Comparison of ENCODE assay signal across 9 cellular contexts in genomic region chr10:68135922-68136718, GRCh38. TPM values are rescaled to one million over a fixed set of nuclear protein-coding genes. Genes with fewer than 3 reads are reported as not detected.
DNase-seq lines count a peak whose midpoint lies in the region; ATAC-seq and TF ChIP-seq lines count a peak whose summit lies in the region.
"Had no signal": no experiment of that assay in that cellular context is flagged by ENCODE, and none has a peak within 500 bp of the region (broad histone marks: within the 10 kb centered on the region; RNA-seq: fewer than 3 reads in every experiment).

No MANE protein-coding gene starts in this region.

- no peak overlapping the region for H3K9ac ChIP-seq in subcutaneous abdominal adipose tissue (ENCODE audit: low read length in 5 of 5)

- H3K27ac ChIP-seq in heart right ventricle (peak overlapping the region; percentile 43 to 93 (median 79)), subcutaneous abdominal adipose tissue (ENCODE audit: low read depth, low read length) (peak overlapping the region; percentile 19)

- no peak overlapping the region for H3K27ac Mint-ChIP-seq in stimulated activated naive CD8-positive, alpha-beta T cell treated with anti-CD3 and anti-CD28 coated beads, Interleukin-15, amount 100 ng/mL, for 72 hours
- H3K27ac Mint-ChIP-seq: activated B cell treated with CpG ODN at 0.5 μM for 24 hours had no signal

- no peaks in the 10 kb centered on the region for H3K4me1 Mint-ChIP-seq in stimulated activated naive CD8-positive, alpha-beta T cell treated with anti-CD3 and anti-CD28 coated beads, Interleukin-15, amount 100 ng/mL, for 72 hours
- H3K4me1 Mint-ChIP-seq: activated B cell treated with CpG ODN at 0.5 μM for 24 hours had no signal

- H3K4me1 ChIP-seq in heart right ventricle (peaks cover 0 to 63% (median 17%) of the 10 kb centered on the region in 9 donors), subcutaneous abdominal adipose tissue (ENCODE audit: control insufficient read depth in 5 of 5, insufficient read depth in 5 of 5, low read length in 5 of 5) (peaks cover 0 to 3% (median 0%) of the 10 kb centered on the region in 5 donors)

- TF ChIP-seq CTCF in HFF-Myc (IDR thresholded peaks at IDR 0.05; ENCODE audit: low read depth, low read length, missing control alignments) (no peak), heart right ventricle (IDR thresholded peaks at IDR 0.05) (no peak)

- H3K36me3 ChIP-seq in heart right ventricle: peaks cover 0 to 3% (median 0%) of the 10 kb centered on the region in 9 donors
- H3K36me3 ChIP-seq in subcutaneous abdominal adipose tissue (ENCODE audit: control insufficient read depth in 5 of 5, insufficient read depth in 5 of 5, low read length in 5 of 5): no peaks in the 10 kb centered on the region

- H3K9me3 ChIP-seq in heart right ventricle (no peaks in the 10 kb centered on the region), subcutaneous abdominal adipose tissue (ENCODE audit: control insufficient read depth in 5 of 5, low read length in 5 of 5) (no peaks in the 10 kb centered on the region)

- H3K27me3 ChIP-seq in heart right ventricle: no peaks in the 10 kb centered on the region
- H3K27me3 ChIP-seq in subcutaneous abdominal adipose tissue (ENCODE audit: control insufficient read depth in 5 of 5, insufficient read depth in 4 of 5, low read length in 5 of 5): peaks cover 0 to 2% (median 0%) of the 10 kb centered on the region in 5 donors

- H3K27me3 Mint-ChIP-seq in stimulated activated naive CD8-positive, alpha-beta T cell treated with anti-CD3 and anti-CD28 coated beads, Interleukin-15, amount 100 ng/mL, for 72 hours: peaks cover 14% of the 10 kb centered on the region

- H3K9me3 Mint-ChIP-seq in stimulated activated naive CD8-positive, alpha-beta T cell treated with anti-CD3 and anti-CD28 coated beads, Interleukin-15, amount 100 ng/mL, for 72 hours: no peaks in the 10 kb centered on the region
- H3K9me3 Mint-ChIP-seq: activated B cell treated with CpG ODN at 0.5 μM for 24 hours had no signal

- WGBS in heart right ventricle, 2 donors: 39 to 43% methylated on average over 7 of the region's 7 CpGs

- H3K4me3 ChIP-seq in HFF-Myc (replicated peaks; ENCODE audit: low read depth, low read length): 0 out of 2 replicates have a peak overlapping the region, but pooled peaks have one; percentile 0
- H3K4me3 ChIP-seq in heart right ventricle: no peak overlapping the region
- H3K4me3 ChIP-seq in subcutaneous abdominal adipose tissue (ENCODE audit: low read depth in 1 of 5, low read length in 5 of 5): no peak overlapping the region

- DNase-seq in HFF-Myc (ENCODE audit: extremely low read depth, low read depth) (peak; percentile 53), amniotic epithelial cell (ENCODE audit: low read depth) (peak; percentile 66), heart right ventricle (peak in 1 of 2 donors; percentile 11), NK-92 (lab: John Stamatoyannopoulos, UW; ENCODE audit: unreplicated experiment) (no peak)
- DNase-seq in stimulated activated naive CD8-positive, alpha-beta T cell treated with anti-CD3 and anti-CD28 coated beads, Interleukin-15, amount 100 ng/mL, for 72 hours: no peak
- DNase-seq: activated B cell treated with CpG ODN at 0.5 μM for 24 hours had no signal

- intact Hi-C loops in heart right ventricle (cut with DNase I): loop anchor here in 1 of 10 donors (2.0 kb wide), 1 partner anchor 15 kb away; no protein-coding TSS in a partner anchor

- no peak overlapping the region for H3K4me3 Mint-ChIP-seq in stimulated activated naive CD8-positive, alpha-beta T cell treated with anti-CD3 and anti-CD28 coated beads, Interleukin-15, amount 100 ng/mL, for 72 hours
- H3K4me3 Mint-ChIP-seq: activated B cell treated with CpG ODN at 0.5 μM for 24 hours had no signal

- ATAC-seq in heart right ventricle (peak; percentile 45 to 80 (median 76)), GM18873 (IDR thresholded peaks at IDR 0.05; ENCODE audit: low FRiP score, unreplicated experiment) (no peak), HG02885 (IDR thresholded peaks at IDR 0.05; ENCODE audit: poor library complexity, unreplicated experiment) (no peak)
- no peak for ATAC-seq in stimulated activated naive CD8-positive, alpha-beta T cell treated with anti-CD3 and anti-CD28 coated beads, Interleukin-15, amount 100 ng/mL, for 72 hours

RNA-seq across cellular contexts. Expression of gene MYPN, which starts 26.8 kb away (rescaled TPM):
- total RNA-seq in heart right ventricle: 100 to 1,000 TPM in 8 of 10 donors, 10 to 100 TPM in 2; 86.5 to 302 (median 175) TPM
- polyA plus RNA-seq in heart right ventricle: 10 to 100 TPM; 27.1 to 67.2 TPM
- total RNA-seq: activated B cell treated with CpG ODN at 0.5 μM for 24 hours had no signal

Comparison
In these comparisons a context has a peak if more than half of its experiments do, and no peak if none do; other contexts are left out.
1. DNase-seq: peak in HFF-Myc (single experiment) and amniotic epithelial cell (single experiment); none in stimulated activated naive CD8-positive, alpha-beta T cell treated with anti-CD3 and anti-CD28 coated beads, Interleukin-15, amount 100 ng/mL, for 72 hours (0 of 2) and NK-92 (single experiment).
2. ATAC-seq: peak in heart right ventricle (8 of 8); none in stimulated activated naive CD8-positive, alpha-beta T cell treated with anti-CD3 and anti-CD28 coated beads, Interleukin-15, amount 100 ng/mL, for 72 hours (single experiment), GM18873 (single experiment) and HG02885 (single experiment).